9 cellular contexts compared by ENCODE assay signal in the genomic region with DNA sequence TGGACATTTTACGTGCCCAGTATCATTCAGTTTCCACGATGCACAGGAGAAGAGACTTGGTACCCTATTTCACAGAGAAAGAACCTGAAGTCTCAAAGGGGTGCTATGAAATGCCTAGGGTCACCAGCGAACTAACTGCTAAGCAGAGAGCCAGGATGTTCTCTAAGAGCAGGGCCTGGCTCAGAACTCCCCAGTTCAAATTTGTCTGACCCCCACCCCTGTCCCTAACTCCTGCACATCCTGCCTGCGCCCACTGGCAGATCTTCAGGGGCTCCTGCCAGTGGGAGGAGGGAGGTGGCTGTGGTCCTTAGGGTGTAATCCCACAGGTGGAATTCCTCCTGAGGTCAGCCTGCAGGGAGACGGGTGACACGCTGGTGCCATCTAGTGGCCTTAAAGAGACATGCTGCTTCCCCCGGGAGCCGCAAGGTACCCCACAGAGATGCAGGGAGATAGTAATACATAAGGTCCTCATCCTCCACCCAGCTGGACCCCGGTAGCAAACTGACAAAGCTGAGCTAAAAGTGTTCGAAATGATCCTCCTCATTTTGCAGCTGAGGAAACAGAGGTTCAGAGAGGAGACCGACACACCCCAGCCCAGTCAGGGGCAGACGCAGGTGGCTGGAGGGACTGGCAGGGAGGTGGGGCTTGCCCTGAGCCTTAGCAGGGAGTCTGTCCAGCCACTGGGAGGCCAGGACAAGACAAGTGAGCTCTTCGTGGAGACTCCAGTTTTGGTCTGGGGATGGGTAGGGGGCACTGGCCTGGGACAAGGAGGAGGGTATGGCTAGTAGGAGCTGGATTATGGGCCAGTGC. TPM values are rescaled to one million over a fixed set of nuclear protein-coding genes. Genes with fewer than 3 reads are reported as not detected.
DNase-seq lines count a peak whose midpoint lies in the region; ATAC-seq lines count a peak whose summit lies in the region.
"Had no signal": no experiment of that assay in that cellular context is flagged by ENCODE, and none has a peak within 500 bp of the region (broad histone marks: within the 10 kb centered on the region; RNA-seq: fewer than 3 reads in every experiment).

No MANE protein-coding gene starts in this region.

- no peak overlapping the region for H3K9ac ChIP-seq in GM23248

- H3K79me2 ChIP-seq in GM23248 (ENCODE audit: insufficient read depth): no peaks in the 10 kb centered on the region

- H4K20me1 ChIP-seq in GM23248 (ENCODE audit: insufficient read depth): no peaks in the 10 kb centered on the region

- H3K4me1 ChIP-seq in GM23248 (ENCODE audit: insufficient read depth): no peaks in the 10 kb centered on the region
- no peaks in the 10 kb centered on the region for H3K4me1 ChIP-seq in effector memory CD4-positive, alpha-beta T cell (ENCODE audit: control insufficient read depth, insufficient read depth, low read length, poor library complexity, severe bottlenecking)

- H2AFZ ChIP-seq in GM23248: no peak overlapping the region

- no peaks in the 10 kb centered on the region for H3K27me3 ChIP-seq in GM23248 (replicated peaks; ENCODE audit: insufficient read depth)
- no peaks in the 10 kb centered on the region for H3K27me3 ChIP-seq in effector memory CD4-positive, alpha-beta T cell (replicated peaks; ENCODE audit: control insufficient read depth, insufficient read depth, low read length, poor library complexity, severe bottlenecking)

- peaks cover 3% of the 10 kb centered on the region; the same call in 1 of the 2 replicates for H3F3A ChIP-seq in GM23248 (ENCODE audit: insufficient read depth)

- no peaks in the 10 kb centered on the region for H3K36me3 ChIP-seq in GM23248 (ENCODE audit: low read depth)
- H3K36me3 ChIP-seq in effector memory CD4-positive, alpha-beta T cell (ENCODE audit: control insufficient read depth, insufficient read depth, low read length): no peaks in the 10 kb centered on the region

- 17 to 18% methylated on average over 12 to 13 of the region's 13 CpGs for WGBS in GM23248 (ENCODE audit: low coverage in 1 of 2, low lambda C conversion rate in 2 of 2, missing lambda C conversion rate in 2 of 2), 2 experiments

- no peak overlapping the region for H3K4me2 ChIP-seq in GM23248 (ENCODE audit: unreplicated experiment)

- H3K9me3 ChIP-seq in GM23248 (ENCODE audit: low read depth): no peaks in the 10 kb centered on the region
- no peaks in the 10 kb centered on the region for H3K9me3 ChIP-seq in effector memory CD4-positive, alpha-beta T cell (ENCODE audit: control insufficient read depth, low read length)

- no peaks in the 10 kb centered on the region for H3K9me2 ChIP-seq in GM23248 (ENCODE audit: insufficient read depth)

- DNase-seq in AG08395 (ENCODE audit: low spot score) (peak; percentile 87), GM23248 (peak; percentile 70), NCI-H526 treated with DMSO at 0.1 percent for 48 hours (lab: John Stamatoyannopoulos, UW) (peak; percentile 30), medulla oblongata (ENCODE audit: extremely low spot score) (peak; percentile 73)
- peak; percentile 50 to 54 for DNase-seq in activated CD4-positive, alpha-beta T cell treated with anti-CD3 and anti-CD28 coated beads, Interleukin-2, amount 50 U/mL, for 48 hours
- peak; percentile 9 to 34 (median 24) for DNase-seq in effector memory CD4-positive, alpha-beta T cell
- peak; percentile 7 for DNase-seq in stimulated activated CD8-positive, alpha-beta memory T cell treated with anti-CD3 and anti-CD28 coated beads, Interleukin-15, amount 100 ng/mL, for 24 hours (ENCODE audit: low read depth)

- H3K27ac ChIP-seq in GM23248: no peak overlapping the region
- H3K27ac ChIP-seq in effector memory CD4-positive, alpha-beta T cell (ENCODE audit: insufficient read depth, low read length, poor library complexity, severe bottlenecking): no peak overlapping the region
- H3K27ac ChIP-seq: skin epidermis had no signal

- no peak for ATAC-seq in HG03025 (IDR thresholded peaks at IDR 0.05; ENCODE audit: low FRiP score, unreplicated experiment)

- in situ Hi-C loops in GM23248 (cut with MboI): loop anchor here (5.0 to 10.0 kb wide), 2 partner anchors 151 to 228 kb away; no protein-coding TSS in a partner anchor

- no peak overlapping the region for H3K4me3 ChIP-seq in GM23248
- H3K4me3 ChIP-seq in effector memory CD4-positive, alpha-beta T cell (ENCODE audit: insufficient read depth, low read depth, low read length, poor library complexity, severe bottlenecking): no peak overlapping the region
- H3K4me3 ChIP-seq: skin epidermis had no signal

RNA-seq across cellular contexts. Expression of gene MB, which starts 34.1 kb away (rescaled TPM):
- total RNA-seq in GM23248 (2014; rRNA removed; shearing (Covaris generic)): not detected in 2 replicates
- 0.47 TPM in 1 of 2 replicates, not detected in the other for polyA plus RNA-seq in GM23248 (2016; fragmentation: Nextera tagmentation; extraction: Ambion mirVana)

RNA-seq across cellular contexts. Expression of gene RASD2, which starts 42.4 kb away (rescaled TPM):
- total RNA-seq in GM23248 (2014; rRNA removed; shearing (Covaris generic)): 0.76 and 3.7 TPM in 2 replicates
- 1.5 and 1.6 TPM in 2 replicates for polyA plus RNA-seq in GM23248 (2016; fragmentation: Nextera tagmentation; extraction: Ambion mirVana)

Comparison
In these comparisons a context has a peak if more than half of its experiments do, and no peak if none do; other contexts are left out.
1. DNase-seq: peak in every context shown above with its lines; median percentile 87 in AG08395; 73 in medulla oblongata; 70 in GM23248; 52 in activated CD4-positive, alpha-beta T cell treated with anti-CD3 and anti-CD28 coated beads, Interleukin-2, amount 50 U/mL, for 48 hours; 30 in NCI-H526 treated with DMSO at 0.1 percent for 48 hours; 24 in effector memory CD4-positive, alpha-beta T cell; 7 in stimulated activated CD8-positive, alpha-beta memory T cell treated with anti-CD3 and anti-CD28 coated beads, Interleukin-15, amount 100 ng/mL, for 24 hours.